ENCODE assay signal across 1 cellular context in the genomic region with DNA sequence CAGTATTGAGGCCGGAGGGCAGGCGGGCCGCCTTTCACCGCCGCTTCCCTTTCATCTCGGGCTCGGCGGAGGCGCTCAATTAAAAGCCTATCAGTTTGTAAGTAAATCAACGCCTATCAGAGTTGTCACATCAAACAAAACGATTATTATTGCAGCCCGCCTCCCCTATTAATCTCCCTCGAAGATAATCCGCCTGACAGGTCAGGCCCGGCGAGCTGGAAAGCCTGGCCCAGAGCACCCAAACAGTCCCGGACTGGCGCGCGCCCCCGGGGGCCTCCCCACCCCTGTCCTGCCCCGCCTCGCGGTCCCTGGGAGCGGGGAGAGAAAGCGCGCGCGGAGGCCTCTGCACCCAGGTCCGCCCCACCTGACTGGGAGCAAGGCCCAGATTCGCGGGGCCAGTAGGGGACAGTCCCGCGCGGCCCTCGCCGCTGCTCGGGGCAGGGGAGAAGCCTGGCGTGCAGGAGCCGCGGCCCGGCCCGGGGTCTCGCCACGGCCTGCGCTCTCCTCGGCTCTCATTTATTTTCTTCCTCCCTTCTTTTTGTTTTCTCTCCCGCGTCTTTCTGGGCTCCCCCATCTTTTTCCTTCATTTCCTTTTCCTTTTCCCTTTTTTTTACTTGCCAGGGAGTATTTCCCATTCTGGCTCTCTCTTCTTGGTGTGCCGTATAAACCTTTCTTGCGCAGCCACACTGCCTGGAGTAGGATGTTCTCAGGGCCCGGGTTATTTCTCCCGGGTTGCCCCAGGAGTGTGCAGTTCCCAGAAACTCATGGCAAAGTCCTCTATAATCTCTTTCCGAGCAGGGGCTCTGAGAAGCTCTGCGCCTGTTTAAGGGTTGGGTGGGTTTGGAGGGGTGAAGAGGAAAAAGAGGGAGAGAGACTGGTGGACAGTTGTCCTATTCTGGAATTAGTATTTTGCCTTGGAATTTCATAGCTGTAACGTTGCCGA.
TF ChIP-seq lines count a peak whose summit lies in the region.

No MANE protein-coding gene starts in this region.

TF ChIP-seq in HepG2, 621 proteins besides CTCF, POLR2A, EP300 and RAD21 (continued from another document):
- TF ChIP-seq, protein P1, sequence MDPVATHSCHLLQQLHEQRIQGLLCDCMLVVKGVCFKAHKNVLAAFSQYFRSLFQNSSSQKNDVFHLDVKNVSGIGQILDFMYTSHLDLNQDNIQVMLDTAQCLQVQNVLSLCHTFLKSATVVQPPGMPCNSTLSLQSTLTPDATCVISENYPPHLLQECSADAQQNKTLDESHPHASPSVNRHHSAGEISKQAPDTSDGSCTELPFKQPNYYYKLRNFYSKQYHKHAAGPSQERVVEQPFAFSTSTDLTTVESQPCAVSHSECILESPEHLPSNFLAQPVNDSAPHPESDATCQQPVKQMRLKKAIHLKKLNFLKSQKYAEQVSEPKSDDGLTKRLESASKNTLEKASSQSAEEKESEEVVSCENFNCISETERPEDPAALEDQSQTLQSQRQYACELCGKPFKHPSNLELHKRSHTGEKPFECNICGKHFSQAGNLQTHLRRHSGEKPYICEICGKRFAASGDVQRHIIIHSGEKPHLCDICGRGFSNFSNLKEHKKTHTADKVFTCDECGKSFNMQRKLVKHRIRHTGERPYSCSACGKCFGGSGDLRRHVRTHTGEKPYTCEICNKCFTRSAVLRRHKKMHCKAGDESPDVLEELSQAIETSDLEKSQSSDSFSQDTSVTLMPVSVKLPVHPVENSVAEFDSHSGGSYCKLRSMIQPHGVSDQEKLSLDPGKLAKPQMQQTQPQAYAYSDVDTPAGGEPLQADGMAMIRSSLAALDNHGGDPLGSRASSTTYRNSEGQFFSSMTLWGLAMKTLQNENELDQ (CRISPR knock-in tag; IDR thresholded peaks at IDR 0.05; ENCODE audit: borderline replicate concordance), result no peak
- peak; percentile 68; the same call in 1 of the 2 replicates for TF ChIP-seq BORCS8-MEF2B (CRISPR knock-in tag; IDR thresholded peaks at IDR 0.05)
- TF ChIP-seq NONO (IDR thresholded peaks at IDR 0.05), result no peak
- TF ChIP-seq NONO (CRISPR knock-in tag; conservative IDR thresholded peaks at IDR 0.05), result peak; percentile 39; the same call in 1 of the 2 replicates
- TF ChIP-seq HMG20A (CRISPR knock-in tag; IDR thresholded peaks at IDR 0.05; ENCODE audit: borderline replicate concordance), result no peak
- no peak for TF ChIP-seq RXRB (CRISPR knock-in tag; IDR thresholded peaks at IDR 0.05; ENCODE audit: borderline replicate concordance)
- TF ChIP-seq SIX4 (CRISPR knock-in tag; IDR thresholded peaks at IDR 0.05), result no peak
- no peak for TF ChIP-seq CREB1 (IDR thresholded peaks at IDR 0.05)
- peak; percentile 25; the same call in 1 of the 2 replicates for TF ChIP-seq CREB1 (CRISPR knock-in tag; IDR thresholded peaks at IDR 0.05)
- peak; percentile 72; the same call in 1 of the 2 replicates for TF ChIP-seq YEATS4 (CRISPR knock-in tag; IDR thresholded peaks at IDR 0.05; ENCODE audit: borderline replicate concordance)
- TF ChIP-seq ZNF775 (CRISPR knock-in tag; IDR thresholded peaks at IDR 0.05; ENCODE audit: borderline replicate concordance), result no peak; the same call in 1 of the 2 replicates
- TF ChIP-seq MBNL3 (CRISPR knock-in tag; conservative IDR thresholded peaks at IDR 0.05), result no peak
- TF ChIP-seq, protein P2, sequence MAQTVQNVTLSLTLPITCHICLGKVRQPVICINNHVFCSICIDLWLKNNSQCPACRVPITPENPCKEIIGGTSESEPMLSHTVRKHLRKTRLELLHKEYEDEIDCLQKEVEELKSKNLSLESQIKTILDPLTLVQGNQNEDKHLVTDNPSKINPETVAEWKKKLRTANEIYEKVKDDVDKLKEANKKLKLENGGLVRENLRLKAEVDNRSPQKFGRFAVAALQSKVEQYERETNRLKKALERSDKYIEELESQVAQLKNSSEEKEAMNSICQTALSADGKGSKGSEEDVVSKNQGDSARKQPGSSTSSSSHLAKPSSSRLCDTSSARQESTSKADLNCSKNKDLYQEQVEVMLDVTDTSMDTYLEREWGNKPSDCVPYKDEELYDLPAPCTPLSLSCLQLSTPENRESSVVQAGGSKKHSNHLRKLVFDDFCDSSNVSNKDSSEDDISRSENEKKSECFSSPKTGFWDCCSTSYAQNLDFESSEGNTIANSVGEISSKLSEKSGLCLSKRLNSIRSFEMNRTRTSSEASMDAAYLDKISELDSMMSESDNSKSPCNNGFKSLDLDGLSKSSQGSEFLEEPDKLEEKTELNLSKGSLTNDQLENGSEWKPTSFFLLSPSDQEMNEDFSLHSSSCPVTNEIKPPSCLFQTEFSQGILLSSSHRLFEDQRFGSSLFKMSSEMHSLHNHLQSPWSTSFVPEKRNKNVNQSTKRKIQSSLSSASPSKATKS (CRISPR knock-in tag; IDR thresholded peaks at IDR 0.05), result no peak
- TF ChIP-seq, protein P3, sequence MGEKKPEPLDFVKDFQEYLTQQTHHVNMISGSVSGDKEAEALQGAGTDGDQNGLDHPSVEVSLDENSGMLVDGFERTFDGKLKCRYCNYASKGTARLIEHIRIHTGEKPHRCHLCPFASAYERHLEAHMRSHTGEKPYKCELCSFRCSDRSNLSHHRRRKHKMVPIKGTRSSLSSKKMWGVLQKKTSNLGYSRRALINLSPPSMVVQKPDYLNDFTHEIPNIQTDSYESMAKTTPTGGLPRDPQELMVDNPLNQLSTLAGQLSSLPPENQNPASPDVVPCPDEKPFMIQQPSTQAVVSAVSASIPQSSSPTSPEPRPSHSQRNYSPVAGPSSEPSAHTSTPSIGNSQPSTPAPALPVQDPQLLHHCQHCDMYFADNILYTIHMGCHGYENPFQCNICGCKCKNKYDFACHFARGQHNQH (CRISPR knock-in tag; IDR thresholded peaks at IDR 0.05), result peak; percentile 68
- peak; percentile 85; the same call in 1 of the 2 replicates for TF ChIP-seq ZNF256 (CRISPR knock-in tag; conservative IDR thresholded peaks at IDR 0.05)
- no peak for TF ChIP-seq ZNF282 (IDR thresholded peaks at IDR 0.05; ENCODE audit: partially characterized antibody)
- TF ChIP-seq, protein P4, sequence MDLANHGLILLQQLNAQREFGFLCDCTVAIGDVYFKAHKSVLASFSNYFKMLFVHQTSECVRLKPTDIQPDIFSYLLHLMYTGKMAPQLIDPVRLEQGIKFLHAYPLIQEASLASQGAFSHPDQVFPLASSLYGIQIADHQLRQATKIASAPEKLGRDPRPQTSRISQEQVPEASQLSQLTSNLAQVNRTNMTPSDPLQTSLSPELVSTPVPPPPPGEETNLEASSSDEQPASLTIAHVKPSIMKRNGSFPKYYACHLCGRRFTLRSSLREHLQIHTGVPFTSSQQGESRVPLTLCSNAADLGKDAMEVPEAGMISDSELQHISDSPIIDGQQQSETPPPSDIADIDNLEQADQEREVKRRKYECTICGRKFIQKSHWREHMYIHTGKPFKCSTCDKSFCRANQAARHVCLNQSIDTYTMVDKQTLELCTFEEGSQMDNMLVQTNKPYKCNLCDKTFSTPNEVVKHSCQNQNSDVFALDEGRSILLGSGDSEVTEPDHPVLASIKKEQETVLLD (CRISPR knock-in tag; IDR thresholded peaks at IDR 0.05; ENCODE audit: low read depth), result no peak
- no peak for TF ChIP-seq HNRNPH1 (optimal IDR thresholded peaks at IDR 0.05; ENCODE audit: low read depth, low read length)
- no peak for TF ChIP-seq ZBTB21 (CRISPR knock-in tag; IDR thresholded peaks at IDR 0.05)
- TF ChIP-seq FOXA3 (CRISPR knock-in tag; IDR thresholded peaks at IDR 0.05), result no peak
- TF ChIP-seq ZNF761 (CRISPR knock-in tag; conservative IDR thresholded peaks at IDR 0.05), result no peak; the same call in 1 of the 2 replicates
- TF ChIP-seq, protein P5, sequence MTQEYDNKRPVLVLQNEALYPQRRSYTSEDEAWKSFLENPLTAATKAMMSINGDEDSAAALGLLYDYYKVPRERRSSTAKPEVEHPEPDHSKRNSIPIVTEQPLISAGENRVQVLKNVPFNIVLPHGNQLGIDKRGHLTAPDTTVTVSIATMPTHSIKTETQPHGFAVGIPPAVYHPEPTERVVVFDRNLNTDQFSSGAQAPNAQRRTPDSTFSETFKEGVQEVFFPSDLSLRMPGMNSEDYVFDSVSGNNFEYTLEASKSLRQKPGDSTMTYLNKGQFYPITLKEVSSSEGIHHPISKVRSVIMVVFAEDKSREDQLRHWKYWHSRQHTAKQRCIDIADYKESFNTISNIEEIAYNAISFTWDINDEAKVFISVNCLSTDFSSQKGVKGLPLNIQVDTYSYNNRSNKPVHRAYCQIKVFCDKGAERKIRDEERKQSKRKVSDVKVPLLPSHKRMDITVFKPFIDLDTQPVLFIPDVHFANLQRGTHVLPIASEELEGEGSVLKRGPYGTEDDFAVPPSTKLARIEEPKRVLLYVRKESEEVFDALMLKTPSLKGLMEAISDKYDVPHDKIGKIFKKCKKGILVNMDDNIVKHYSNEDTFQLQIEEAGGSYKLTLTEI (CRISPR knock-in tag; conservative IDR thresholded peaks at IDR 0.05), result no peak
- no peak for TF ChIP-seq ZNF781 (CRISPR knock-in tag; IDR thresholded peaks at IDR 0.05; ENCODE audit: borderline replicate concordance, not compliant biosample characterization)
- TF ChIP-seq ZSCAN31 (CRISPR knock-in tag; IDR thresholded peaks at IDR 0.05; ENCODE audit: low read depth), result no peak
- no peak for TF ChIP-seq REXO4 (CRISPR knock-in tag; IDR thresholded peaks at IDR 0.05; ENCODE audit: borderline replicate concordance)
- peak; percentile 14 for TF ChIP-seq ZNF883 (CRISPR knock-in tag; IDR thresholded peaks at IDR 0.05; ENCODE audit: not compliant biosample characterization)
- peak; percentile 68 for TF ChIP-seq ZNF263 (CRISPR knock-in tag; IDR thresholded peaks at IDR 0.05)
- no peak for TF ChIP-seq ATRX (CRISPR knock-in tag; IDR thresholded peaks at IDR 0.05; ENCODE audit: borderline replicate concordance)
- TF ChIP-seq ZNF556 (CRISPR knock-in tag; IDR thresholded peaks at IDR 0.05; ENCODE audit: borderline replicate concordance), result no peak
- TF ChIP-seq ZFP1 (CRISPR knock-in tag; IDR thresholded peaks at IDR 0.05), result no peak
- TF ChIP-seq, protein P6, sequence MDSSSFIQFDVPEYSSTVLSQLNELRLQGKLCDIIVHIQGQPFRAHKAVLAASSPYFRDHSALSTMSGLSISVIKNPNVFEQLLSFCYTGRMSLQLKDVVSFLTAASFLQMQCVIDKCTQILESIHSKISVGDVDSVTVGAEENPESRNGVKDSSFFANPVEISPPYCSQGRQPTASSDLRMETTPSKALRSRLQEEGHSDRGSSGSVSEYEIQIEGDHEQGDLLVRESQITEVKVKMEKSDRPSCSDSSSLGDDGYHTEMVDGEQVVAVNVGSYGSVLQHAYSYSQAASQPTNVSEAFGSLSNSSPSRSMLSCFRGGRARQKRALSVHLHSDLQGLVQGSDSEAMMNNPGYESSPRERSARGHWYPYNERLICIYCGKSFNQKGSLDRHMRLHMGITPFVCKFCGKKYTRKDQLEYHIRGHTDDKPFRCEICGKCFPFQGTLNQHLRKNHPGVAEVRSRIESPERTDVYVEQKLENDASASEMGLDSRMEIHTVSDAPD (CRISPR knock-in tag; IDR thresholded peaks at IDR 0.05), result no peak
- peak; percentile 58; the same call in 1 of the 2 replicates for TF ChIP-seq ZSCAN30 (CRISPR knock-in tag; IDR thresholded peaks at IDR 0.05)
- no peak for TF ChIP-seq NAIF1 (CRISPR knock-in tag; IDR thresholded peaks at IDR 0.05; ENCODE audit: borderline replicate concordance)
- no peak for TF ChIP-seq ZNF674 (CRISPR knock-in tag; IDR thresholded peaks at IDR 0.05; ENCODE audit: low read depth)
- no peak for TF ChIP-seq FOXK2 (IDR thresholded peaks at IDR 0.05)
- TF ChIP-seq, protein P7, sequence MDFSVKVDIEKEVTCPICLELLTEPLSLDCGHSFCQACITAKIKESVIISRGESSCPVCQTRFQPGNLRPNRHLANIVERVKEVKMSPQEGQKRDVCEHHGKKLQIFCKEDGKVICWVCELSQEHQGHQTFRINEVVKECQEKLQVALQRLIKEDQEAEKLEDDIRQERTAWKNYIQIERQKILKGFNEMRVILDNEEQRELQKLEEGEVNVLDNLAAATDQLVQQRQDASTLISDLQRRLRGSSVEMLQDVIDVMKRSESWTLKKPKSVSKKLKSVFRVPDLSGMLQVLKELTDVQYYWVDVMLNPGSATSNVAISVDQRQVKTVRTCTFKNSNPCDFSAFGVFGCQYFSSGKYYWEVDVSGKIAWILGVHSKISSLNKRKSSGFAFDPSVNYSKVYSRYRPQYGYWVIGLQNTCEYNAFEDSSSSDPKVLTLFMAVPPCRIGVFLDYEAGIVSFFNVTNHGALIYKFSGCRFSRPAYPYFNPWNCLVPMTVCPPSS (IDR thresholded peaks at IDR 0.05), result no peak
- TF ChIP-seq MEIS1 (CRISPR knock-in tag; IDR thresholded peaks at IDR 0.05; ENCODE audit: borderline replicate concordance), result peak; percentile 99
TF ChIP-seq in HepG2: peak in this region for 218.
